ENCODE assay signal across 8 cellular contexts in the genomic region with DNA sequence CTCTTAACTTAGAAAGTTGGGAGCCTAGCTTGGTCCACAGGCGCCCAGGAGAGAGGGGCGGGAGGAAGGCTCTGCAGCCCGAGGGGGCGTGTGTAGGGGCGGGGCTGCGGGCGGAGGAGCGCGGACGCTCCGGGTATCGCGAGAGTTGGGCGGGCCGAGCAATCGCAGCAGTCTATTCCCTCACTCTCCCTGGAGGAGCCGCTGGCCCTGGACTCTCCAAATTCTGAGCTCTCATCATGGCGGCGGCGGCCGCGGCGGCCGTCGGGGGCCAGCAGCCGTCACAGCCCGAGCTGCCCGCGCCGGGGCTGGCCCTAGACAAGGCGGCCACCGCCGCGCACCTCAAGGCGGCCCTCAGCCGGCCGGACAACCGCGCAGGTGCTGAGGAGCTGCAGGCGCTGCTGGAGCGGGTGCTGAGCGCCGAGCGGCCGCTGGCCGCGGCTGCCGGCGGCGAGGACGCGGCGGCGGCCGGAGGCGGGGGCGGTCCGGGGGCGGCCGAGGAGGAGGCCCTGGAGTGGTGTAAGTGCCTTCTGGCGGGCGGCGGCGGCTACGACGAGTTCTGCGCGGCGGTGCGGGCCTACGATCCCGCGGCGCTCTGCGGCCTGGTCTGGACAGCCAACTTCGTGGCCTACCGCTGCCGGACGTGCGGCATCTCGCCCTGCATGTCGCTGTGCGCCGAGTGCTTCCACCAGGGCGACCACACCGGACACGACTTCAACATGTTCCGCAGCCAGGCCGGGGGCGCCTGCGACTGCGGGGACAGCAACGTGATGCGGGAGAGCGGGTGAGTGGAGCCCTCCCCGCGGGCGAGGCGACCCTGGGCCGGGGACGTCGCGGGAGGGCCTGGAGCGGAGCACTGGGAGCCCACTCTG. TPM values are rescaled to one million over a fixed set of nuclear protein-coding genes. Genes with fewer than 3 reads are reported as not detected.
DNase-seq lines count a peak whose midpoint lies in the region; ATAC-seq, FAIRE-seq and TF ChIP-seq lines count a peak whose summit lies in the region.

A gene with protein sequence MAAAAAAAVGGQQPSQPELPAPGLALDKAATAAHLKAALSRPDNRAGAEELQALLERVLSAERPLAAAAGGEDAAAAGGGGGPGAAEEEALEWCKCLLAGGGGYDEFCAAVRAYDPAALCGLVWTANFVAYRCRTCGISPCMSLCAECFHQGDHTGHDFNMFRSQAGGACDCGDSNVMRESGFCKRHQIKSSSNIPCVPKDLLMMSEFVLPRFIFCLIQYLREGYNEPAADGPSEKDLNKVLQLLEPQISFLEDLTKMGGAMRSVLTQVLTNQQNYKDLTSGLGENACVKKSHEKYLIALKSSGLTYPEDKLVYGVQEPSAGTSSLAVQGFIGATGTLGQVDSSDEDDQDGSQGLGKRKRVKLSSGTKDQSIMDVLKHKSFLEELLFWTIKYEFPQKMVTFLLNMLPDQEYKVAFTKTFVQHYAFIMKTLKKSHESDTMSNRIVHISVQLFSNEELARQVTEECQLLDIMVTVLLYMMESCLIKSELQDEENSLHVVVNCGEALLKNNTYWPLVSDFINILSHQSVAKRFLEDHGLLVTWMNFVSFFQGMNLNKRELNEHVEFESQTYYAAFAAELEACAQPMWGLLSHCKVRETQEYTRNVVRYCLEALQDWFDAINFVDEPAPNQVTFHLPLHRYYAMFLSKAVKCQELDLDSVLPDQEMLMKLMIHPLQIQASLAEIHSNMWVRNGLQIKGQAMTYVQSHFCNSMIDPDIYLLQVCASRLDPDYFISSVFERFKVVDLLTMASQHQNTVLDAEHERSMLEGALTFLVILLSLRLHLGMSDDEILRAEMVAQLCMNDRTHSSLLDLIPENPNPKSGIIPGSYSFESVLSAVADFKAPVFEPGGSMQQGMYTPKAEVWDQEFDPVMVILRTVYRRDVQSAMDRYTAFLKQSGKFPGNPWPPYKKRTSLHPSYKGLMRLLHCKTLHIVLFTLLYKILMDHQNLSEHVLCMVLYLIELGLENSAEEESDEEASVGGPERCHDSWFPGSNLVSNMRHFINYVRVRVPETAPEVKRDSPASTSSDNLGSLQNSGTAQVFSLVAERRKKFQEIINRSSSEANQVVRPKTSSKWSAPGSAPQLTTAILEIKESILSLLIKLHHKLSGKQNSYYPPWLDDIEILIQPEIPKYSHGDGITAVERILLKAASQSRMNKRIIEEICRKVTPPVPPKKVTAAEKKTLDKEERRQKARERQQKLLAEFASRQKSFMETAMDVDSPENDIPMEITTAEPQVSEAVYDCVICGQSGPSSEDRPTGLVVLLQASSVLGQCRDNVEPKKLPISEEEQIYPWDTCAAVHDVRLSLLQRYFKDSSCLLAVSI (N-terminal part only) (plus strand): TSS at position 183 of the 869 bp plus-strand sequence. CDS start 54 bp downstream, at position 237.

- peaks cover 67% of the 10 kb centered on the region for H3K79me2 ChIP-seq in keratinocyte (ENCODE audit: control insufficient read depth, insufficient read depth, low read length)

- TF ChIP-seq POLR2A in GM18951 (IDR thresholded peaks at IDR 0.05; ENCODE audit: extremely low read depth, insufficient read depth, insufficient read length), result peak; percentile 87

- peak within 1 kb of the TSS; percentile 95 for H3K4me3 ChIP-seq in AG09309 (ENCODE audit: control insufficient read depth, low read depth, low read length)
- H3K4me3 ChIP-seq in keratinocyte (ENCODE audit: control insufficient read depth in 2 of 3, extremely low read depth in 1 of 3, insufficient read depth in 2 of 3, low read depth in 1 of 3, low read length in 3 of 3), result peak within 1 kb of the TSS; percentile 83 to 98 (median 87)

- H3K27me3 ChIP-seq in keratinocyte (ENCODE audit: control insufficient read depth, extremely low read depth, insufficient read depth, low read length), result no peaks in the 10 kb centered on the region

- peak within 1 kb of the TSS; percentile 54 for H3K27ac ChIP-seq in keratinocyte (ENCODE audit: control insufficient read depth, insufficient read depth, low read length)

- no peak for FAIRE-seq in keratinocyte (lab: Jason Lieb, UNC)

- H3K9ac ChIP-seq in keratinocyte (ENCODE audit: control insufficient read depth, extremely low read depth, insufficient read depth, low read length), result peak within 1 kb of the TSS; percentile 82

- dilution Hi-C loops in keratinocyte (cut with MboI; ENCODE audit: extremely low pct_ligation_motif_present, low sequenced_read_pairs), result no loop called here

- peaks cover 21% of the 10 kb centered on the region for H3K4me1 ChIP-seq in keratinocyte (ENCODE audit: control insufficient read depth, extremely low read depth, insufficient read depth, low read length)

- peak within 1 kb of the TSS; percentile 87 for H3K4me2 ChIP-seq in keratinocyte (ENCODE audit: control insufficient read depth, extremely low read depth, insufficient read depth, low read depth, low read length)

- H3K9me1 ChIP-seq in keratinocyte (ENCODE audit: control insufficient read depth, extremely low read depth, insufficient read depth, low read length), result no peaks in the 10 kb centered on the region

- in situ Hi-C loops in GM18951 (cut with MboI; ENCODE audit: low sequenced_read_pairs, unreplicated experiment), result no loop called here

- peaks cover 10% of the 10 kb centered on the region for H4K20me1 ChIP-seq in keratinocyte (ENCODE audit: control insufficient read depth, extremely low read depth, insufficient read depth, low read length)

- no peaks in the 10 kb centered on the region for H3K9me3 ChIP-seq in keratinocyte (ENCODE audit: control insufficient read depth, low read depth, low read length)

- DNase-seq in AG09309 (ENCODE audit: low read depth), result peak; percentile 65
- DNase-seq in NCI-H446 treated with DMSO at 0.1 percent for 48 hours (lab: John Stamatoyannopoulos, UW), result peak; percentile 79
- DNase-seq in activated CD4-positive, CD25-positive, alpha-beta regulatory T cell treated with anti-CD3 and anti-CD28 coated beads, Interleukin-2, amount 50 U/mL, for 72 hours, result peak; percentile 95
- DNase-seq in cerebellar cortex (ENCODE audit: low spot score), result peak; percentile 91
- DNase-seq in keratinocyte (ENCODE audit: low read depth, low spot score), result no peak
- peak; percentile 80 to 89 (median 86) for DNase-seq in stimulated activated CD4-positive, alpha-beta T cell treated with anti-CD3 and anti-CD28 coated beads, Interleukin-12 subunit alpha, Interleukin-12 subunit beta, amount 100 ng/mL, for 48 hours (ENCODE audit: low read depth in 2 of 3, low spot score in 1 of 3)

- no peaks in the 10 kb centered on the region for H3K36me3 ChIP-seq in keratinocyte (ENCODE audit: control insufficient read depth in 2 of 2, extremely low read depth in 1 of 2, insufficient read depth in 2 of 2, low read length in 2 of 2)

- ATAC-seq in HG03175 (IDR thresholded peaks at IDR 0.05; ENCODE audit: unreplicated experiment), result peak; percentile 83

- TF ChIP-seq CTCF in AG09309 (IDR thresholded peaks at IDR 0.05; ENCODE audit: control insufficient read depth, insufficient read depth, low read depth, low read length, missing control alignments) (no peak), keratinocyte (optimal IDR thresholded peaks at IDR 0.05 in 1 of 3, IDR thresholded peaks at IDR 0.05 in 1 of 3, conservative IDR thresholded peaks at IDR 0.05 in 1 of 3; ENCODE audit: extremely low read depth in 1 of 3, insufficient read depth in 2 of 3, low read length in 3 of 3) (peak in 1 of 3 experiments; percentile 15)

- peak within 1 kb of the TSS; percentile 78 for H2AFZ ChIP-seq in keratinocyte (ENCODE audit: control insufficient read depth, low read length)

RNA-seq across cellular contexts. Expression of the gene that starts here (rescaled TPM):
- polyA plus RNA-seq in keratinocyte, result 9.5 to 14.7 TPM (median 11.1 TPM) in 3 replicates
- 75.1 TPM for polyA plus RNA-seq in keratinocyte (2011; ENCODE audit: low read depth)
- polyA plus RNA-seq in keratinocyte (2011; cell fraction: cytosol; rRNA removed), result 3.9 and 8.9 TPM in 2 replicates
- polyA plus RNA-seq in keratinocyte (2011; cell fraction: nucleus; rRNA removed), result 17.1 and 23.4 TPM in 2 replicates
- 9.5 and 10.9 TPM in 2 replicates for polyA plus RNA-seq in keratinocyte (2012; ENCODE audit: low replicate concordance)
- polyA minus RNA-seq in keratinocyte, result 5.5 to 39.2 TPM (median 20.5 TPM) in 3 replicates
- 11.5 TPM for polyA minus RNA-seq in keratinocyte (2011; cell fraction: cytosol; rRNA and poly(A)+ RNA removed)
- polyA minus RNA-seq in keratinocyte (2011; cell fraction: nucleus; rRNA and poly(A)+ RNA removed), result 44.3 and 71.9 TPM in 2 replicates
